In genomic region chr9:34197280-34197679, GRCh38 we compare ENCODE assay signal across 30 cellular contexts. TPM values are rescaled to one million over a fixed set of nuclear protein-coding genes. Genes with fewer than 3 reads are reported as not detected.
DNase-seq lines count a peak whose midpoint lies in the region; ATAC-seq, FAIRE-seq and TF ChIP-seq lines count a peak whose summit lies in the region.
"Had no signal": no experiment of that assay in that cellular context is flagged by ENCODE, and none has a peak within 500 bp of the region (broad histone marks: within the 10 kb centered on the region; RNA-seq: fewer than 3 reads in every experiment).

No MANE protein-coding gene starts in this region.

- H3K27ac Mint-ChIP-seq in CD4-positive, CD25-positive, alpha-beta regulatory T cell, result peak overlapping the region in 2 of 3 donors; percentile 47 to 69
- H3K27ac Mint-ChIP-seq in astrocyte (ENCODE audit: unreplicated experiment), result peak overlapping the region; percentile 47
- peak overlapping the region; percentile 10 for H3K27ac Mint-ChIP-seq in osteocyte (ENCODE audit: unreplicated experiment)
- H3K27ac Mint-ChIP-seq: neural progenitor cell had no signal

- ATAC-seq in CD4-positive, CD25-positive, alpha-beta regulatory T cell (ENCODE audit: low read depth in 2 of 2), result no peak
- ATAC-seq: PC-3, Right ventricle myocardium inferior had no signal

- no peaks in the 10 kb centered on the region for H3K27me3 ChIP-seq in CD4-positive, CD25-positive, alpha-beta regulatory T cell (ENCODE audit: control insufficient read depth, insufficient read depth, low read length)
- H3K27me3 ChIP-seq in HUES48 (ENCODE audit: control insufficient read depth, insufficient read depth, low read length) (no peaks in the 10 kb centered on the region), astrocyte (ENCODE audit: insufficient read depth, low read length) (no peaks in the 10 kb centered on the region), smooth muscle cell (ENCODE audit: low read depth) (no peaks in the 10 kb centered on the region)
- H3K27me3 ChIP-seq: BLaER1, MG63, neural progenitor cell, right atrium auricular region, thyroid gland, vagina had no signal

- peaks cover 24 to 64% (median 44%) of the 10 kb centered on the region in 4 donors for H3K4me1 Mint-ChIP-seq in CD4-positive, CD25-positive, alpha-beta regulatory T cell
- H3K4me1 Mint-ChIP-seq in astrocyte (ENCODE audit: low read depth, unreplicated experiment) (peaks cover 8% of the 10 kb centered on the region), osteocyte (ENCODE audit: unreplicated experiment) (peaks cover 27% of the 10 kb centered on the region)

- H3K4me1 ChIP-seq in CD4-positive, CD25-positive, alpha-beta regulatory T cell (ENCODE audit: control insufficient read depth, insufficient read depth, low read length, poor library complexity, severe bottlenecking), result peaks cover 31% of the 10 kb centered on the region
- peaks cover 13% of the 10 kb centered on the region for H3K4me1 ChIP-seq in HUES48 (ENCODE audit: control insufficient read depth, insufficient read depth, low read length)
- peaks cover 5% of the 10 kb centered on the region for H3K4me1 ChIP-seq in astrocyte (ENCODE audit: insufficient read depth, low read length)
- H3K4me1 ChIP-seq in smooth muscle cell (ENCODE audit: low read depth), result no peaks in the 10 kb centered on the region
- H3K4me1 ChIP-seq: Caco-2 had no signal

- no peak overlapping the region for H3K27ac ChIP-seq in CD4-positive, CD25-positive, alpha-beta regulatory T cell (ENCODE audit: insufficient read depth, low read length, poor library complexity, severe bottlenecking)
- H3K27ac ChIP-seq in HUES48 (ENCODE audit: low read depth, low read length) (peak overlapping the region; percentile 67), astrocyte (ENCODE audit: low read depth, low read length) (no peak overlapping the region), smooth muscle cell (ENCODE audit: low read depth) (no peak overlapping the region)
- H3K27ac ChIP-seq: BLaER1, neural progenitor cell, right atrium auricular region, thyroid gland, vagina had no signal

- WGBS in smooth muscle cell (ENCODE audit: low lambda C conversion rate), result 96% methylated on average over 4 of the region's 4 CpGs

- no peak overlapping the region for H3K4me2 ChIP-seq in astrocyte (ENCODE audit: low read length)
- H3K4me2 ChIP-seq in smooth muscle cell, result no peak overlapping the region
- H3K4me2 ChIP-seq: BLaER1, neural progenitor cell had no signal

- peaks cover 36% of the 10 kb centered on the region for H3K36me3 Mint-ChIP-seq in CD4-positive, CD25-positive, alpha-beta regulatory T cell
- H3K36me3 Mint-ChIP-seq in astrocyte (ENCODE audit: low read depth, unreplicated experiment) (peaks cover 6% of the 10 kb centered on the region), osteocyte (ENCODE audit: unreplicated experiment) (peaks cover 9% of the 10 kb centered on the region)

- no peaks in the 10 kb centered on the region for H3F3A ChIP-seq in smooth muscle cell (ENCODE audit: low read depth)

- H3K79me2 ChIP-seq in astrocyte (ENCODE audit: insufficient read depth, low read length) (peaks cover 98% of the 10 kb centered on the region), smooth muscle cell (ENCODE audit: low read depth) (peaks cover 97% of the 10 kb centered on the region)

- no peaks in the 10 kb centered on the region for H3K27me3 Mint-ChIP-seq in CD4-positive, CD25-positive, alpha-beta regulatory T cell
- no peaks in the 10 kb centered on the region for H3K27me3 Mint-ChIP-seq in astrocyte (ENCODE audit: low read depth, unreplicated experiment)
- H3K27me3 Mint-ChIP-seq in osteocyte (ENCODE audit: unreplicated experiment), result no peaks in the 10 kb centered on the region

- H3K9ac ChIP-seq in HUES48 (ENCODE audit: low read depth, low read length) (no peak overlapping the region), astrocyte (ENCODE audit: low read length) (no peak overlapping the region), smooth muscle cell (ENCODE audit: low read depth) (no peak overlapping the region)
- H3K9ac ChIP-seq: BLaER1, neural progenitor cell had no signal

- no peak for FAIRE-seq in astrocyte (lab: Jason Lieb, UNC)
- FAIRE-seq: HTR-8/SVneo had no signal

- H3K9me3 Mint-ChIP-seq in CD4-positive, CD25-positive, alpha-beta regulatory T cell, result peaks cover 0 to 3% (median 0%) of the 10 kb centered on the region in 7 donors
- H3K9me3 Mint-ChIP-seq in astrocyte (ENCODE audit: unreplicated experiment) (no peaks in the 10 kb centered on the region), osteocyte (ENCODE audit: unreplicated experiment) (no peaks in the 10 kb centered on the region)

- no peaks in the 10 kb centered on the region for H3K9me3 ChIP-seq in CD4-positive, CD25-positive, alpha-beta regulatory T cell (ENCODE audit: control insufficient read depth in 2 of 2, low read length in 2 of 2)
- H3K9me3 ChIP-seq in HUES48 (ENCODE audit: control insufficient read depth, insufficient read depth, low read length), result no peaks in the 10 kb centered on the region
- no peaks in the 10 kb centered on the region for H3K9me3 ChIP-seq in astrocyte (ENCODE audit: insufficient read depth, low read depth, low read length)
- no peaks in the 10 kb centered on the region for H3K9me3 ChIP-seq in smooth muscle cell (replicated peaks; ENCODE audit: low read depth)
- H3K9me3 ChIP-seq: Caco-2, MG63, right atrium auricular region, thyroid gland, vagina had no signal

- H3K4me3 ChIP-seq in CD4-positive, CD25-positive, alpha-beta regulatory T cell (ENCODE audit: low read depth, low read length), result no peak overlapping the region
- H3K4me3 ChIP-seq in HUES48 (ENCODE audit: low read depth, low read length), result no peak overlapping the region
- no peak overlapping the region for H3K4me3 ChIP-seq in astrocyte (ENCODE audit: insufficient read depth, low read depth, low read length)
- H3K4me3 ChIP-seq in smooth muscle cell, result no peak overlapping the region
- H3K4me3 ChIP-seq: BLaER1, MG63, neural progenitor cell, right atrium auricular region, thyroid gland, vagina had no signal

- intact Hi-C loops in head of caudate nucleus (cut with DNase I), result no loop called here

- DNase-seq in CD4-positive, CD25-positive, alpha-beta regulatory T cell, result no peak
- DNase-seq in astrocyte (ENCODE audit: low read depth) (no peak), osteocyte (ENCODE audit: extremely low spot score, unreplicated experiment) (no peak), smooth muscle cell (lab: John Stamatoyannopoulos, UW; ENCODE audit: unreplicated experiment) (no peak), SKM-1 (lab: John Stamatoyannopoulos, UW; ENCODE audit: unreplicated experiment) (no peak), head of caudate nucleus (no peak)
- DNase-seq: activated CD4-positive, alpha-beta T cell treated with anti-CD3 and anti-CD28 coated beads, Interleukin-2, amount 50 U/mL, for 48 hours; activated CD4-positive, CD25-positive, alpha-beta regulatory T cell treated with anti-CD3 and anti-CD28 coated beads, Interleukin-2, amount 50 U/mL, for 72 hours; activated naive CD4-positive, alpha-beta T cell treated with anti-CD3 and anti-CD28 coated beads, Interleukin-2, amount 50 U/mL, for 16 hours; amygdala; Caco-2; GOT3; hypothalamus; KG1; mesenchymal stem cell; MG63; NCI-H1105 treated with DMSO at 0.1 percent for 48 hours; NCI-H2029; NCI-H524 treated with DMSO at 0.1 percent for 48 hours; NK-92 treated with Interleukin-12 subunit alpha and Interleukin-12 subunit beta, amount 100 ng/mL, for 24 hours; PC-3; stimulated activated CD4-positive, alpha-beta T cell treated with anti-CD3 and anti-CD28 coated beads, Interleukin-1b, Interleukin-23, amount 100 ng/mL, for 48 hours; thyroid gland had no signal

- H4K20me1 ChIP-seq in astrocyte (ENCODE audit: insufficient read depth, low read length) (peaks cover 78% of the 10 kb centered on the region), smooth muscle cell (ENCODE audit: low read depth) (peaks cover 100% of the 10 kb centered on the region)

- H3K36me3 ChIP-seq in CD4-positive, CD25-positive, alpha-beta regulatory T cell (ENCODE audit: control insufficient read depth, insufficient read depth, low read length), result peaks cover 22% of the 10 kb centered on the region
- H3K36me3 ChIP-seq in HUES48 (ENCODE audit: control insufficient read depth, insufficient read depth, low read length) (peaks cover 3% of the 10 kb centered on the region; the same call in 1 of the 2 replicates), astrocyte (ENCODE audit: insufficient read depth, low read length) (no peaks in the 10 kb centered on the region), smooth muscle cell (ENCODE audit: low read depth) (no peaks in the 10 kb centered on the region)
- H3K36me3 ChIP-seq: MG63, neural progenitor cell, thyroid gland had no signal

- no peak for TF ChIP-seq CTCF in astrocyte (IDR thresholded peaks at IDR 0.05; ENCODE audit: insufficient read depth, low read depth, low read length)
- no peak for TF ChIP-seq CTCF in osteocyte (IDR thresholded peaks at IDR 0.05)
- no peak for TF ChIP-seq CTCF in smooth muscle cell (IDR thresholded peaks at IDR 0.05; ENCODE audit: borderline replicate concordance, insufficient read depth, poor library complexity, severe bottlenecking)

- H2AFZ ChIP-seq in astrocyte (ENCODE audit: low read depth, low read length), result no peak overlapping the region
- no peak overlapping the region for H2AFZ ChIP-seq in smooth muscle cell (ENCODE audit: low read depth)
- H2AFZ ChIP-seq: neural progenitor cell had no signal

- H3K4me3 Mint-ChIP-seq in CD4-positive, CD25-positive, alpha-beta regulatory T cell, result no peak overlapping the region
- H3K4me3 Mint-ChIP-seq in astrocyte (ENCODE audit: unreplicated experiment) (no peak overlapping the region), osteocyte (ENCODE audit: unreplicated experiment) (no peak overlapping the region)
- H3K4me3 Mint-ChIP-seq: neural progenitor cell had no signal

RNA-seq across cellular contexts. Expression of gene UBAP1, which starts 18.4 kb away (rescaled TPM):
- total RNA-seq in CD4-positive, CD25-positive, alpha-beta regulatory T cell, result 70.7 TPM
- 10 to 100 TPM; 52.9 to 60.0 (median 55.4) TPM for polyA plus RNA-seq in CD4-positive, CD25-positive, alpha-beta regulatory T cell
- total RNA-seq in astrocyte, result 52.0 and 60.8 TPM in 2 replicates
- total RNA-seq in osteocyte, result 38.6 and 39.8 TPM in 2 replicates
- 36.6 and 45.0 TPM in 2 replicates for total RNA-seq in smooth muscle cell
- 49.9 and 55.0 TPM in 2 replicates for polyA plus RNA-seq in smooth muscle cell
